In genomic region chr14:104283197-104284106, GRCh38 we compare ENCODE assay signal across 13 cellular contexts.
DNase-seq lines count a peak whose midpoint lies in the region; FAIRE-seq and TF ChIP-seq lines count a peak whose summit lies in the region.
"Had no signal": no experiment of that assay in that cellular context is flagged by ENCODE, and none has a peak within 500 bp of the region (broad histone marks: within the 10 kb centered on the region; RNA-seq: fewer than 3 reads in every experiment).

No MANE protein-coding gene starts in this region.

- intact Hi-C loops in left ventricle myocardium inferior (cut with micrococcal nuclease), result no loop called here

- DNase-seq in DMS 273 (lab: John Stamatoyannopoulos, UW; ENCODE audit: unreplicated experiment) (peak; percentile 49), DMS 273 treated with DMSO at 0.1 percent for 48 hours (lab: John Stamatoyannopoulos, UW) (no peak), NCI-H510A treated with DMSO at 0.1 percent for 48 hours (lab: John Stamatoyannopoulos, UW) (peak; percentile 75), left ventricle myocardium inferior (peak; percentile 6), H54 (ENCODE audit: insufficient read length, low spot score) (no peak), NCI-H187 (lab: John Stamatoyannopoulos, UW) (no peak)
- DNase-seq in stimulated activated naive CD4-positive, alpha-beta T cell treated with Interleukin-2 at 50 U/mL for 16 hours (lab: John Stamatoyannopoulos, UW), result no peak
- DNase-seq: effector CD4-positive, alpha-beta T cell; naive B cell had no signal

- H3K9me3 ChIP-seq in left ventricle myocardium inferior (replicated peaks), result no peaks in the 10 kb centered on the region

- H3K27me3 ChIP-seq in left ventricle myocardium inferior (ENCODE audit: low read depth) (peaks cover 19% of the 10 kb centered on the region), rectal smooth muscle tissue (ENCODE audit: control insufficient read depth, insufficient read depth, low read length) (no peaks in the 10 kb centered on the region)

- peak overlapping the region; percentile 16 for H3K9ac ChIP-seq in rectal smooth muscle tissue (ENCODE audit: low read length)

- H3K4me1 ChIP-seq in left ventricle myocardium inferior (peaks cover 5% of the 10 kb centered on the region), rectal smooth muscle tissue (ENCODE audit: control insufficient read depth, insufficient read depth, low read length) (peaks cover 9% of the 10 kb centered on the region)

- no peak for TF ChIP-seq POLR2A in H54 (IDR thresholded peaks at IDR 0.05; ENCODE audit: low read depth, low read length)

- no peak for FAIRE-seq in H54 (lab: Jason Lieb, UNC)
- FAIRE-seq: GM12892, GM19239 had no signal

- TF ChIP-seq CTCF in left ventricle myocardium inferior (IDR thresholded peaks at IDR 0.05; ENCODE audit: borderline replicate concordance), result no peak

- H3K27ac ChIP-seq in left ventricle myocardium inferior (replicated peaks) (no peak overlapping the region), rectal smooth muscle tissue (ENCODE audit: low read depth, low read length) (peak overlapping the region; percentile 85)
- H3K27ac ChIP-seq: 22Rv1 had no signal

- H3K4me3 ChIP-seq in left ventricle myocardium inferior, result no peak overlapping the region
- H3K4me3 ChIP-seq in rectal smooth muscle tissue (ENCODE audit: low read length), result peak overlapping the region; percentile 28

- H3K36me3 ChIP-seq in left ventricle myocardium inferior, result no peaks in the 10 kb centered on the region
- H3K36me3 ChIP-seq in rectal smooth muscle tissue (ENCODE audit: control insufficient read depth, insufficient read depth, low read length), result no peaks in the 10 kb centered on the region

Comparison
In these comparisons a context has a peak if more than half of its experiments do, and no peak if none do; other contexts are left out.
1. DNase-seq: peak in DMS 273 (single experiment), NCI-H510A treated with DMSO at 0.1 percent for 48 hours (single experiment) and left ventricle myocardium inferior (single experiment); none in DMS 273 treated with DMSO at 0.1 percent for 48 hours (single experiment), H54 (single experiment), NCI-H187 (0 of 2) and stimulated activated naive CD4-positive, alpha-beta T cell treated with Interleukin-2 at 50 U/mL for 16 hours (single experiment).